Comparison of ENCODE assay signal across 17 cellular contexts in the genomic region with DNA sequence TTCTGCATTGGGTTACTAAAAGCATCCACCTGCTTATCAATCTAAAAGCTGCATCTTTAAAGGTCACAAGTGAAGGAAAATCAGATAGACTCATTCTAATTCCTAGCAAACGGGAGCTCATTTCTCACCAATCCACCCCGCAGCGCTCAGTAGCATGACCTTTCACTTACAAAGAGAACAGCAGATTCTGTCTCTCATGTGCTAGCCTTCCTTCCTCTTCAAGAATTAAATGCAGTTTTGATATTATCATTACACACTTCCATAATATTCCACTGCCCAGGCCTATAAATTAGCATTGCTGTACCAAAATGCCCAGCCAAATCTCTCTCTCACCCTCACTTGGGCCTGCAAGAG.
"Had no signal": no experiment of that assay in that cellular context is flagged by ENCODE, and none has a peak within 500 bp of the region (broad histone marks: within the 10 kb centered on the region; RNA-seq: fewer than 3 reads in every experiment).

No MANE protein-coding gene starts in this region.

- ATAC-seq: activated CD4-positive, CD25-positive, alpha-beta regulatory T cell treated with anti-CD3 and anti-CD28 coated beads, Interleukin-2, amount 50 U/mL, for 24 hours; body of pancreas; esophagus mucosa; mucosa of descending colon; upper lobe of right lung had no signal

- H3K36me3 ChIP-seq: neural progenitor cell, prostate gland, thoracic aorta, upper lobe of right lung had no signal

- H3K9me3 ChIP-seq: body of pancreas, mucosa of descending colon, prostate gland, thoracic aorta, upper lobe of right lung had no signal

- H3K9ac ChIP-seq: neural progenitor cell had no signal

- H2AFZ ChIP-seq: hepatocyte, neural progenitor cell had no signal

- DNase-seq: activated CD4-positive, alpha-beta memory T cell treated with anti-CD3 and anti-CD28 coated beads, Interleukin-2, amount 10 ng/mL, durations not matched to agents 7 days and 5 days; activated CD4-positive, alpha-beta T cell treated with anti-CD3 and anti-CD28 coated beads, Interleukin-2, amount 10 ng/mL, durations not matched to agents 24 days and 14 days; activated gamma-delta T cell; body of pancreas; effector CD8-positive, alpha-beta T cell; foreskin melanocyte; kidney glomerular epithelial cell; mucosa of descending colon; stimulated activated CD4-positive, alpha-beta T cell treated with anti-CD3 and anti-CD28 coated beads, Interleukin-4, amount 100 ng/mL, for 24 hours; stimulated activated naive CD4-positive, alpha-beta T cell treated with Interleukin-2 at 50 U/mL for 16 hours; upper lobe of right lung had no signal

- H3K4me1 ChIP-seq: body of pancreas, prostate gland, upper lobe of right lung had no signal

- H3K4me3 ChIP-seq: body of pancreas, hepatocyte, mucosa of descending colon, neural progenitor cell, prostate gland, thoracic aorta, upper lobe of right lung had no signal

- H3K79me2 ChIP-seq: hepatocyte had no signal

- H3K27me3 ChIP-seq: body of pancreas, hepatocyte, neural progenitor cell, upper lobe of right lung had no signal

- H3K27ac ChIP-seq: body of pancreas, hepatocyte, neural progenitor cell, prostate gland, thoracic aorta, upper lobe of right lung had no signal

- H3K4me2 ChIP-seq: hepatocyte, neural progenitor cell had no signal
